In genomic region chr5:107542428-107542827, GRCh38 we compare ENCODE assay signal across 8 cellular contexts.
DNase-seq lines count a peak whose midpoint lies in the region; ATAC-seq and TF ChIP-seq lines count a peak whose summit lies in the region.

No MANE protein-coding gene starts in this region.

- H3K4me3 ChIP-seq in epithelial cell of esophagus (ENCODE audit: low read length) = no peak overlapping the region

- H3K27me3 Mint-ChIP-seq in osteocyte (ENCODE audit: unreplicated experiment) = no peaks in the 10 kb centered on the region
- peaks cover 11% of the 10 kb centered on the region for H3K27me3 Mint-ChIP-seq in activated CD4-positive, alpha-beta T cell treated with anti-CD3 and anti-CD28 coated beads, Interleukin-2, amount 10 ng/mL, durations not matched to agents 24 days and 14 days

- no peak for ATAC-seq in HG03565 (IDR thresholded peaks at IDR 0.05; ENCODE audit: unreplicated experiment)
- no peak for ATAC-seq in GM21737 (IDR thresholded peaks at IDR 0.05; ENCODE audit: unreplicated experiment)

- DNase-seq in H4 (ENCODE audit: low spot score) = peak; percentile 88
- peak; percentile 48 for DNase-seq in NCI-H2227 treated with DMSO at 0.1 percent for 48 hours (lab: John Stamatoyannopoulos, UW)
- DNase-seq in epithelial cell of esophagus (ENCODE audit: low read depth) = peak; percentile 95
- no peak for DNase-seq in osteocyte (ENCODE audit: extremely low spot score, unreplicated experiment)
- DNase-seq in activated CD4-positive, alpha-beta T cell treated with anti-CD3 and anti-CD28 coated beads, Interleukin-2, amount 10 ng/mL, durations not matched to agents 24 days and 14 days = no peak
- no peak for DNase-seq in NAMALWA (ENCODE audit: low spot score)

- intact Hi-C loops in activated CD4-positive, alpha-beta T cell treated with anti-CD3 and anti-CD28 coated beads, Interleukin-2, amount 10 ng/mL, durations not matched to agents 24 days and 14 days (cut with micrococcal nuclease) = no loop called here

- no peaks in the 10 kb centered on the region for H3K36me3 Mint-ChIP-seq in osteocyte (ENCODE audit: unreplicated experiment)
- H3K36me3 Mint-ChIP-seq in activated CD4-positive, alpha-beta T cell treated with anti-CD3 and anti-CD28 coated beads, Interleukin-2, amount 10 ng/mL, durations not matched to agents 24 days and 14 days (ENCODE audit: low read depth) = no peaks in the 10 kb centered on the region

- no peaks in the 10 kb centered on the region for H3K9me3 Mint-ChIP-seq in osteocyte (ENCODE audit: unreplicated experiment)
- no peaks in the 10 kb centered on the region for H3K9me3 Mint-ChIP-seq in activated CD4-positive, alpha-beta T cell treated with anti-CD3 and anti-CD28 coated beads, Interleukin-2, amount 10 ng/mL, durations not matched to agents 24 days and 14 days

- H3K4me1 Mint-ChIP-seq in osteocyte (ENCODE audit: unreplicated experiment) = peaks cover 48% of the 10 kb centered on the region
- peaks cover 5% of the 10 kb centered on the region for H3K4me1 Mint-ChIP-seq in activated CD4-positive, alpha-beta T cell treated with anti-CD3 and anti-CD28 coated beads, Interleukin-2, amount 10 ng/mL, durations not matched to agents 24 days and 14 days

- peak overlapping the region; percentile 85 for H3K27ac Mint-ChIP-seq in osteocyte (ENCODE audit: unreplicated experiment)
- H3K27ac Mint-ChIP-seq in activated CD4-positive, alpha-beta T cell treated with anti-CD3 and anti-CD28 coated beads, Interleukin-2, amount 10 ng/mL, durations not matched to agents 24 days and 14 days = no peak overlapping the region

- H3K4me3 Mint-ChIP-seq in osteocyte (ENCODE audit: unreplicated experiment) = peak overlapping the region; percentile 40
- H3K4me3 Mint-ChIP-seq in activated CD4-positive, alpha-beta T cell treated with anti-CD3 and anti-CD28 coated beads, Interleukin-2, amount 10 ng/mL, durations not matched to agents 24 days and 14 days = no peak overlapping the region

- no peak for TF ChIP-seq CTCF in epithelial cell of esophagus (IDR thresholded peaks at IDR 0.05; ENCODE audit: insufficient read depth, low read depth, low read length, missing control alignments)
- TF ChIP-seq CTCF in osteocyte (IDR thresholded peaks at IDR 0.05) = no peak

Comparison
In these comparisons a context has a peak if more than half of its experiments do, and no peak if none do; other contexts are left out.
1. DNase-seq: peak in H4 (single experiment), NCI-H2227 treated with DMSO at 0.1 percent for 48 hours (single experiment) and epithelial cell of esophagus (single experiment); none in osteocyte (single experiment), activated CD4-positive, alpha-beta T cell treated with anti-CD3 and anti-CD28 coated beads, Interleukin-2, amount 10 ng/mL, durations not matched to agents 24 days and 14 days (single experiment) and NAMALWA (single experiment).